In the genomic region with DNA sequence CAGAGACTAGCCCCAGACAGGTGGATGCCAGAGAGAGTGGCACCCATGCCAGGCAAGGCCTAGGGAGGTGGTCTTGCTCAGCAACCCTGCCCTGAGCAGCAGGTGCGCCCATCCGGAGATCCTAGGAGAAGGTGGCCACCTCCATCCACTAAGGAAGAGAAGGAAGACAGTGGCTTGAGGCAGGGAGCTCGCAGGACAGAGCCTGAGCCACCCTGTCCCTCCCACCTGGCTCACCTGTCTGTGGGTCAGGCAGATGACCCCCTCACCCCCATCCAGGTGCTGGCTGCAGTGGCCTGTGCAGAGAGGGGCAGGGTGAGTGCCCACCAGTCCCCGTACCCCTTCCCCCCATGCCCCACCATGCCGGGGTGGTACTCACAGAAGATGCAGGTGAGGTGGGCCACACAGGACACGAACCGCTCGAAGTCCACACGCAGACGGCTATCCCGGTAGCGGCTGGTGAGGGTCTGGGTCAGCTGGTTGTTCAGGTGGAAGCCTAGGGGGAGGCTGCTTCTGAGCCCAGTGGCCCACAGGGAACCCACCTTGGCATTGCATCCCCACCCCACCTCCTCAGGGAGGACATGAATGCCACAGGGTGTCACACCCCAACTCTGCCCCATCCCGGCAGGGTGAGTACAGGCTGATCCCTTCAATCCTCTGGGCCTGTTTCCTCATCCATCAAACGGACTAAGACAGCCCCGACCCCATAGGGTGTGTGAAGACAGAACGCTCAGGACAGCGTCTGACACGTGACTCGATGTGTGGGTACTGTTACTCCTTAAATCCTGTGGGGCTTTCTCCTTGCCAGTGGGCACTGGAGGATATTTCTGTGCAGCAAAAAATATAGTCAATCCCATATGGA, we compare ENCODE assay signal across 1 cellular context.
TF ChIP-seq lines count a peak whose summit lies in the region.

No MANE protein-coding gene starts in this region.

TF ChIP-seq in A549, 52 proteins besides CTCF, POLR2A, EP300 and RAD21 (continued from another document):
- TF ChIP-seq TFCP2L1 (CRISPR knock-in tag; IDR thresholded peaks at IDR 0.05) (no peak), RNF2 (IDR thresholded peaks at IDR 0.05; ENCODE audit: borderline replicate concordance, low read depth) (no peak), TP53 (CRISPR knock-in tag; IDR thresholded peaks at IDR 0.05) (no peak)
- TF ChIP-seq, protein P1, sequence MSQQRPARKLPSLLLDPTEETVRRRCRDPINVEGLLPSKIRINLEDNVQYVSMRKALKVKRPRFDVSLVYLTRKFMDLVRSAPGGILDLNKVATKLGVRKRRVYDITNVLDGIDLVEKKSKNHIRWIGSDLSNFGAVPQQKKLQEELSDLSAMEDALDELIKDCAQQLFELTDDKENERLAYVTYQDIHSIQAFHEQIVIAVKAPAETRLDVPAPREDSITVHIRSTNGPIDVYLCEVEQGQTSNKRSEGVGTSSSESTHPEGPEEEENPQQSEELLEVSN (IDR thresholded peaks at IDR 0.05; ENCODE audit: borderline replicate concordance, low read depth), result no peak
